ENCODE assay signal across 24 cellular contexts in the genomic region with DNA sequence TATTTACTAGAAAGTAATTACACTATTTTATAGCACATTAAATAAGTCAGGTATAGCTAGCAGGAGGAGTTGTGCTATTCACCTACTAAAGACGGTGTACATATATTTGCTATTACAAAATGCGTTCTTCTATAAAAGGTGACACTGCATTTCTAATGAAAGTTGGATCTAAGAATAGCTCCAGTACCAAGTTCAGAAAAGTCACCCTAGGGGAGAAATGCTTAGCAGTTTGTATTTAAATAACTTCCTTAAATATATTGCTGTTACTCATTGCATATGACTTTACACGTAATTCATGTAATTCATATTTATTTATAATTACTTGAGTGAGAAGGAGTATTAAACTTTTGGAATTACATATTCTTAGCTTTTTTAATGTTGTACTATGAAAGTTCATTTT.
A peak's percentile ranks its signal among the peaks of the same experiment; 100 is the strongest.
DNase-seq lines count a peak whose midpoint lies in the region; ATAC-seq and TF ChIP-seq lines count a peak whose summit lies in the region.
"Had no signal": no experiment of that assay in that cellular context is flagged by ENCODE, and none has a peak within 500 bp of the region (broad histone marks: within the 10 kb centered on the region; RNA-seq: fewer than 3 reads in every experiment).

No MANE protein-coding gene starts in this region.

- no peak overlapping the region for H2AFZ ChIP-seq in KMS-11 (ENCODE audit: low read depth)

- no peak for TF ChIP-seq CTCF in KMS-11 (conservative IDR thresholded peaks at IDR 0.05; ENCODE audit: low read depth, low read length)

- H4K20me1 ChIP-seq in KMS-11 (ENCODE audit: insufficient read depth), result no peaks in the 10 kb centered on the region

- no peaks in the 10 kb centered on the region for H3K36me3 ChIP-seq in KMS-11 (ENCODE audit: insufficient read depth)
- H3K36me3 ChIP-seq: Peyer's patch, SJCRH30 had no signal

- peaks cover 22% of the 10 kb centered on the region for H3K79me2 ChIP-seq in KMS-11 (ENCODE audit: insufficient read depth, low read depth)

- H3K4me1 ChIP-seq in KMS-11 (ENCODE audit: low read depth, poor library complexity, severe bottlenecking), result peaks cover 100% of the 10 kb centered on the region
- H3K4me1 ChIP-seq: Peyer's patch had no signal

- no peaks in the 10 kb centered on the region for H3K27me3 ChIP-seq in KMS-11 (ENCODE audit: insufficient read depth, low read depth)
- H3K27me3 ChIP-seq: Peyer's patch, SJCRH30 had no signal

- H3K4me3 ChIP-seq in KMS-11 (IDR thresholded peaks at IDR 0.05; ENCODE audit: insufficient read depth, low read depth, low read length), result no peak overlapping the region
- H3K4me3 ChIP-seq: Peyer's patch, SJCRH30 had no signal

- no peak overlapping the region for H3K9ac ChIP-seq in KMS-11

- peak overlapping the region; percentile 25; the same call in 1 of the 2 replicates for H3K27ac ChIP-seq in KMS-11
- H3K27ac ChIP-seq: Peyer's patch, SJCRH30 had no signal

- ATAC-seq in GM21786 (IDR thresholded peaks at IDR 0.05; ENCODE audit: unreplicated experiment) (no peak), HG03520 (IDR thresholded peaks at IDR 0.05; ENCODE audit: unreplicated experiment) (no peak)
- ATAC-seq: SK-N-SH treated with all-trans-retinoic acid at 6 μM for 48 hours had no signal

- H3K4me2 ChIP-seq in KMS-11, result peak overlapping the region; percentile 37

- DNase-seq in NOMO-1 treated with DMSO at 0.1 percent for 48 hours (lab: John Stamatoyannopoulos, UW; ENCODE audit: unreplicated experiment) (peak; percentile 88), SIG-M5 treated with dmso at 0.1 percent for 504 hours (lab: John Stamatoyannopoulos, UW; ENCODE audit: unreplicated experiment) (peak; percentile 24), NCI-H526 (lab: John Stamatoyannopoulos, UW) (no peak)
- DNase-seq in stimulated activated CD4-positive, alpha-beta T cell treated with anti-CD3 and anti-CD28 coated beads, Interleukin-2, amount 100 ng/mL, for 24 hours, result no peak
- DNase-seq: C1 segment of cervical spinal cord; Calu3; DMS79 treated with DMSO at 0.1 percent for 48 hours; GF-D8; HCEC 1CT; NCI-H1105 treated with DMSO at 0.1 percent for 48 hours; NCI-H146; NCI-H1930; NCI-H2107; NCI-H524; NCI-H774; NK-92 treated with Interleukin-12 subunit alpha and Interleukin-12 subunit beta, amount 100 ng/mL, for 24 hours; OCI-M1; Peyer's patch; SJCRH30; T-helper 2 cell had no signal

Comparison
In these comparisons a context has a peak if more than half of its experiments do, and no peak if none do; other contexts are left out.
1. DNase-seq: peak in NOMO-1 treated with DMSO at 0.1 percent for 48 hours (single experiment) and SIG-M5 treated with dmso at 0.1 percent for 504 hours (single experiment); none in stimulated activated CD4-positive, alpha-beta T cell treated with anti-CD3 and anti-CD28 coated beads, Interleukin-2, amount 100 ng/mL, for 24 hours (0 of 2) and NCI-H526 (0 of 2).